In genomic region chr1:219324629-219325367, GRCh38 we compare ENCODE assay signal across 8 cellular contexts.
DNase-seq lines count a peak whose midpoint lies in the region; ATAC-seq and TF ChIP-seq lines count a peak whose summit lies in the region.

No MANE protein-coding gene starts in this region.

- no peaks in the 10 kb centered on the region for H3K36me3 ChIP-seq in A673 (ENCODE audit: insufficient read depth, low read length, poor library complexity, severe bottlenecking)

- peak; percentile 53 for ATAC-seq in GM19463 (IDR thresholded peaks at IDR 0.05; ENCODE audit: unreplicated experiment)

- no peak for TF ChIP-seq CTCF in A673 (conservative IDR thresholded peaks at IDR 0.05; ENCODE audit: low read depth, low read length)
- no peak for TF ChIP-seq CTCF in choroid plexus epithelial cell (conservative IDR thresholded peaks at IDR 0.05; ENCODE audit: low read depth, low read length)

- H3K27me3 ChIP-seq in A673 (replicated peaks; ENCODE audit: insufficient read depth, low read depth, low read length, poor library complexity): no peaks in the 10 kb centered on the region

- no peak overlapping the region for H3K27ac ChIP-seq in A673 (ENCODE audit: low read depth, low read length, poor library complexity, severe bottlenecking)

- no peaks in the 10 kb centered on the region for H3K9me3 ChIP-seq in A673 (ENCODE audit: low read depth, low read length, poor library complexity, severe bottlenecking)

- CTCF ChIA-PET in A673 (lab: Charles Lee): no interaction called here
- CTCF ChIA-PET in HEK293T (lab: Yijun Ruan, JAX): interaction anchor here (0.7 kb wide), 1 partner anchor 41 kb away, joined by 3 read pairs; no protein-coding TSS in a partner anchor

- intact Hi-C loops in A673 (cut with micrococcal nuclease; ENCODE audit: unreplicated experiment): no loop called here

- no TSS peak for BruUV-seq in A673 (replicated peaks; lab: Mats Ljungman, UMichigan)

- POLR2A ChIA-PET in A673 (lab: Charles Lee; ENCODE audit: low non-redundant PET) (no interaction called here), HEK293T (lab: Yijun Ruan, JAX) (no interaction called here)

- no peak overlapping the region for H3K4me3 ChIP-seq in A673 (ENCODE audit: low read depth, low read length, poor library complexity, severe bottlenecking)
- no peak overlapping the region for H3K4me3 ChIP-seq in choroid plexus epithelial cell (ENCODE audit: low read depth, low read length)

- no peaks in the 10 kb centered on the region for H3K4me1 ChIP-seq in A673 (ENCODE audit: insufficient read depth, low read length, poor library complexity, severe bottlenecking)

- peak; percentile 47 for DNase-seq in A673 (ENCODE audit: low spot score)
- peak; percentile 29 for DNase-seq in LoVo (ENCODE audit: low spot score)
- peak; percentile 92 for DNase-seq in choroid plexus epithelial cell (ENCODE audit: low read depth)
- DNase-seq in NCI-H748 treated with DMSO at 0.1 percent for 48 hours (lab: John Stamatoyannopoulos, UW): no peak
- no peak for DNase-seq in HEK293T (ENCODE audit: extremely low spot score)
- no peak for DNase-seq in AML-193 (lab: John Stamatoyannopoulos, UW)
- no peak for DNase-seq in NCI-H345 (lab: John Stamatoyannopoulos, UW)

TF ChIP-seq in HEK293T, 16 proteins besides CTCF, POLR2A, EP300 and RAD21:
- TF ChIP-seq TARDBP (IDR thresholded peaks at IDR 0.05) (no peak), BHLHE40 (IDR thresholded peaks at IDR 0.05; ENCODE audit: borderline replicate concordance) (no peak), LEF1 (IDR thresholded peaks at IDR 0.05; ENCODE audit: borderline replicate concordance) (no peak), L3MBTL2 (conservative IDR thresholded peaks at IDR 0.05) (no peak), FOXK2 (IDR thresholded peaks at IDR 0.05) (no peak)

Comparison
In these comparisons a context has a peak if more than half of its experiments do, and no peak if none do; other contexts are left out.
1. DNase-seq: peak in A673 (single experiment), LoVo (single experiment) and choroid plexus epithelial cell (single experiment); none in NCI-H748 treated with DMSO at 0.1 percent for 48 hours (single experiment), HEK293T (single experiment), AML-193 (0 of 2) and NCI-H345 (single experiment).